In the genomic region with DNA sequence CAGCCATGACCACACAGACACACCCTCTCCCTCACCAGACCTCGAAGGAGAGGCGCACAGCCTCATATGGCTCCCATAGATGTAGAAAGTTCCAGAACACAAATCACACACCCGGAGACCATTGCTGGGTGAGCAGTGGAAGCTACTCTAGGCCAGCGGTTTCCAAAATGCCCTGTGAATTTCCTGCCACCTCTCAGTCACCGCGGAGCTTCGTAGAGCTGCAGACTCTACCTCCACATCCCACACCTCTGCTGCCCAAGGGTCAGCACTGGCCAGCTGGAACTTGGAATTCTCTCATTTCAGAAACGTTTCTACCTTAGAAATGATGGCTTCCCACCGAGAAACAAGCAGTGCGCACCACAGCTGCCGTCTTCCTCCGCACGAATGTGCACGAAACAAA, we compare ENCODE assay signal across 18 cellular contexts.
DNase-seq lines count a peak whose midpoint lies in the region; ATAC-seq and TF ChIP-seq lines count a peak whose summit lies in the region.
"Had no signal": no experiment of that assay in that cellular context is flagged by ENCODE, and none has a peak within 500 bp of the region (broad histone marks: within the 10 kb centered on the region; RNA-seq: fewer than 3 reads in every experiment).

No MANE protein-coding gene starts in this region.

- H3K36me3 ChIP-seq in RWPE2 (ENCODE audit: low read depth): no peaks in the 10 kb centered on the region

- H3K27me3 Mint-ChIP-seq in natural killer cell (ENCODE audit: low read depth in 2 of 2): peaks cover 0 to 3% of the 10 kb centered on the region in 2 donors
- H3K27me3 Mint-ChIP-seq in type B pancreatic cell: no peaks in the 10 kb centered on the region

- no peak overlapping the region for H3K4me3 ChIP-seq in RWPE2 (ENCODE audit: severe bottlenecking)

- H3K9me3 Mint-ChIP-seq in natural killer cell: no peaks in the 10 kb centered on the region
- no peaks in the 10 kb centered on the region for H3K9me3 Mint-ChIP-seq in type B pancreatic cell

- no peaks in the 10 kb centered on the region for H3K4me1 ChIP-seq in RWPE2 (ENCODE audit: insufficient read depth, poor library complexity, severe bottlenecking)

- ATAC-seq in RWPE2 (ENCODE audit: low read depth): no peak
- ATAC-seq in natural killer cell: no peak

- H3K27ac Mint-ChIP-seq in natural killer cell (no peak overlapping the region), type B pancreatic cell (no peak overlapping the region)

- no peaks in the 10 kb centered on the region for H3K27me3 ChIP-seq in RWPE2 (ENCODE audit: insufficient read depth, poor library complexity, severe bottlenecking)

- DNase-seq in activated effector memory CD4-positive, alpha-beta T cell treated with anti-CD3 and anti-CD28 coated beads, Interleukin-2, amount 50 U/mL, for 16 hours: peak; percentile 22
- DNase-seq in activated effector memory CD4-positive, alpha-beta T cell treated with Interleukin-2 at 50 U/mL for 16 hours: no peak
- DNase-seq in RWPE2 (ENCODE audit: low spot score): peak; percentile 11
- peak; percentile 9 for DNase-seq in natural killer cell
- DNase-seq in type B pancreatic cell (ENCODE audit: extremely low spot score, unreplicated experiment): peak; percentile 27
- no peak for DNase-seq in COLO829 (ENCODE audit: low spot score)
- no peak for DNase-seq in DMS53 (lab: John Stamatoyannopoulos, UW)
- no peak for DNase-seq in stimulated activated CD8-positive, alpha-beta memory T cell treated with anti-CD3 and anti-CD28 coated beads, Interleukin-4, amount 100 ng/mL, for 48 hours
- DNase-seq: C1 segment of cervical spinal cord, DMS79 treated with DMSO at 0.1 percent for 48 hours, NCI-H1417 treated with DMSO at 0.1 percent for 48 hours, NCI-H187 treated with DMSO at 0.1 percent for 48 hours, NCI-H226, NCI-H524, NCI-H82, OCI-M1, SHP77 had no signal

- peaks cover 7 to 17% of the 10 kb centered on the region in 2 donors for H3K4me1 Mint-ChIP-seq in natural killer cell
- H3K4me1 Mint-ChIP-seq in type B pancreatic cell (ENCODE audit: unreplicated experiment): peaks cover 13% of the 10 kb centered on the region

- no peak overlapping the region for H3K27ac ChIP-seq in RWPE2 (ENCODE audit: poor library complexity, severe bottlenecking)
- H3K27ac ChIP-seq: KMS-11 had no signal

- no peaks in the 10 kb centered on the region for H3K9me3 ChIP-seq in RWPE2 (ENCODE audit: severe bottlenecking)

- H3K36me3 Mint-ChIP-seq in natural killer cell (no peaks in the 10 kb centered on the region), type B pancreatic cell (no peaks in the 10 kb centered on the region)

- intact Hi-C loops in natural killer cell (cut with micrococcal nuclease): no loop called here

- no peak for TF ChIP-seq CTCF in RWPE2 (IDR thresholded peaks at IDR 0.05; ENCODE audit: poor library complexity, severe bottlenecking)
- TF ChIP-seq CTCF in natural killer cell (IDR thresholded peaks at IDR 0.05): no peak
- TF ChIP-seq CTCF in type B pancreatic cell (conservative IDR thresholded peaks at IDR 0.05): no peak

- peak overlapping the region; percentile 66 for H3K4me3 Mint-ChIP-seq in natural killer cell
- no peak overlapping the region for H3K4me3 Mint-ChIP-seq in type B pancreatic cell

Comparison
In these comparisons a context has a peak if more than half of its experiments do, and no peak if none do; other contexts are left out.
1. DNase-seq: peak in activated effector memory CD4-positive, alpha-beta T cell treated with anti-CD3 and anti-CD28 coated beads, Interleukin-2, amount 50 U/mL, for 16 hours (single experiment), RWPE2 (single experiment), natural killer cell (single experiment) and type B pancreatic cell (single experiment); none in activated effector memory CD4-positive, alpha-beta T cell treated with Interleukin-2 at 50 U/mL for 16 hours (single experiment), COLO829 (single experiment), DMS53 (single experiment) and stimulated activated CD8-positive, alpha-beta memory T cell treated with anti-CD3 and anti-CD28 coated beads, Interleukin-4, amount 100 ng/mL, for 48 hours (single experiment).